23 cellular contexts compared by ENCODE assay signal in the genomic region with DNA sequence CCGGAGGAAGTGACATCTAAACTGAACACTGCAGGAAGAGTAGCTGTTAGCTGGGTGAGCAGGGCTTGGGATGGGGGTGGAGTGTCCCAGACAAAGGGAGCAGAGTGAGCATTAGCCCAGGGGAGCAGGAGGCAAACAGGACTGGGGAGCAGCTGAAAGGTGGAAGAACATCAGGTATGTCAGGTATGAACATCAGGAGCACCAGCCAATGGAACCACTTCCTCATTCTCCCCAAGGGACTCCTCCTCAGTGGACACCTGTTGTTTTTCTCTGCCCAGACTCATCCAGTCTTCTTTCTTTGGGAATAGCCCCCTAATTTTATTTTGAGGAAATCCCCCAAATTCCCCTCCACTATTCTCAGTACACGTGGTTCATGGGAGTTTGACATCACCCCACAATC.
DNase-seq lines count a peak whose midpoint lies in the region; ATAC-seq, FAIRE-seq and TF ChIP-seq lines count a peak whose summit lies in the region.
"Had no signal": no experiment of that assay in that cellular context is flagged by ENCODE, and none has a peak within 500 bp of the region (broad histone marks: within the 10 kb centered on the region; RNA-seq: fewer than 3 reads in every experiment).

No MANE protein-coding gene starts in this region.

- intact Hi-C loops in cardiac septum (cut with DNase I) = loop anchor here (5.0 kb wide), 1 partner anchor 231 kb away; no protein-coding TSS in a partner anchor
- intact Hi-C loops in heart left ventricle (cut with DNase I) = loop anchor here in 2 of 10 donors (2.0 to 10.0 kb wide), 3 partner anchors 174 to 230 kb away; partner anchors contain the start of gene SRGAP3 (in 2 of the 2)
- intact Hi-C loops in K562 (cut with micrococcal nuclease) = no loop called here

- H3K4me2 ChIP-seq in K562 (ENCODE audit: insufficient read depth, low read length) = no peak overlapping the region
- H3K4me2 ChIP-seq: A549 had no signal

- no peak overlapping the region for H3K9ac ChIP-seq in K562 (ENCODE audit: insufficient read depth in 1 of 2, low read depth in 2 of 2, low read length in 2 of 2)
- H3K9ac ChIP-seq: BLaER1 treated with 17β-estradiol and CSF1 and Interleukin-3, amounts not matched to agents 10 nM and 100 nM had no signal

- peaks cover 0 to 39% (median 9%) of the 10 kb centered on the region in 12 donors for H3K4me1 ChIP-seq in heart left ventricle
- H3K4me1 ChIP-seq in HEK293 (ENCODE audit: control insufficient read depth, insufficient read depth, low read length) = no peaks in the 10 kb centered on the region
- H3K4me1 ChIP-seq in K562 (replicated peaks in 1 of 2; ENCODE audit: control insufficient read depth in 2 of 2, insufficient read depth in 2 of 2, low read length in 2 of 2) = no peaks in the 10 kb centered on the region
- H3K4me1 ChIP-seq: A549, Caco-2 had no signal

- no peaks in the 10 kb centered on the region for H3K36me3 ChIP-seq in heart left ventricle
- no peaks in the 10 kb centered on the region for H3K36me3 ChIP-seq in HEK293 (ENCODE audit: control insufficient read depth in 2 of 2, insufficient read depth in 1 of 2, low read length in 2 of 2)
- H3K36me3 ChIP-seq in K562 (ENCODE audit: control insufficient read depth, insufficient read depth, low read length) = no peaks in the 10 kb centered on the region
- H3K36me3 ChIP-seq: BLaER1 treated with 17β-estradiol and CSF1 and Interleukin-3, amounts not matched to agents 10 nM and 100 nM had no signal

- H3K27me3 ChIP-seq in heart left ventricle (no peaks in the 10 kb centered on the region), K562 (ENCODE audit: control insufficient read depth in 2 of 2, insufficient read depth in 2 of 2, low read length in 2 of 2) (peaks cover 2 to 33% of the 10 kb centered on the region in 2 experiments; a peak in 4 of 5 replicates)
- H3K27me3 ChIP-seq: BLaER1 treated with 17β-estradiol and CSF1 and Interleukin-3, amounts not matched to agents 10 nM and 100 nM had no signal

- ATAC-seq in heart left ventricle (no peak), K562 (no peak), GM21526 (IDR thresholded peaks at IDR 0.05; ENCODE audit: low FRiP score, unreplicated experiment) (no peak)
- ATAC-seq: A549; CD8-positive, alpha-beta T cell had no signal

- no peak for FAIRE-seq in K562 (lab: Jason Lieb, UNC)
- FAIRE-seq: A549, D721Med, GM12892, GM18507 had no signal

- H3K27ac ChIP-seq in heart left ventricle = no peak overlapping the region
- no peak overlapping the region for H3K27ac ChIP-seq in HEK293 (ENCODE audit: extremely low read depth, low read depth, low read length)
- no peak overlapping the region for H3K27ac ChIP-seq in K562 (ENCODE audit: extremely low read depth, low read depth, low read length)
- H3K27ac ChIP-seq: A549; BLaER1 treated with 17β-estradiol and CSF1 and Interleukin-3, amounts not matched to agents 10 nM and 100 nM; C4-2B had no signal

- in situ Hi-C loops in K562 (cut with MboI) = no loop called here

- BruUV-seq in K562 (replicated peaks; lab: Mats Ljungman, UMichigan) = no TSS peak

- H4K20me1 ChIP-seq in K562 (replicated peaks; ENCODE audit: control insufficient read depth, insufficient read depth, low read length) = no peaks in the 10 kb centered on the region

- H3K9me3 ChIP-seq in heart left ventricle (no peaks in the 10 kb centered on the region), HEK293 (ENCODE audit: control insufficient read depth, insufficient read depth, low read depth, low read length) (no peaks in the 10 kb centered on the region), K562 (replicated peaks; ENCODE audit: control insufficient read depth, insufficient read depth, low read depth, low read length) (no peaks in the 10 kb centered on the region)
- H3K9me3 ChIP-seq: A549; BLaER1 treated with 17β-estradiol and CSF1 and Interleukin-3, amounts not matched to agents 10 nM and 100 nM; Caco-2 had no signal

- H3K4me3 ChIP-seq in heart left ventricle (no peak overlapping the region), HEK293 (ENCODE audit: low read depth, low read length) (no peak overlapping the region), K562 (no peak overlapping the region)
- H3K4me3 ChIP-seq: A549; BLaER1 treated with 17β-estradiol and CSF1 and Interleukin-3, amounts not matched to agents 10 nM and 100 nM had no signal

- CTCF ChIA-PET in HEK293 (lab: Yijun Ruan, JAX) (interaction anchor here (1.3 to 1.9 kb wide), 2 partner anchors 31 to 82 kb away, joined by 3 to 6 read pairs; no protein-coding TSS in a partner anchor), K562 (lab: Yijun Ruan, JAX; ENCODE audit: low intra/inter-chr PET ratio) (no interaction called here)

- H3K9me1 ChIP-seq in K562 (ENCODE audit: control insufficient read depth, insufficient read depth, low read length) = no peaks in the 10 kb centered on the region

- no peak for TF ChIP-seq CTCF in heart left ventricle (IDR thresholded peaks at IDR 0.05)
- no peak for TF ChIP-seq CTCF in HEK293 (tag by site-specific recombination; IDR thresholded peaks at IDR 0.05)
- TF ChIP-seq CTCF in K562 (IDR thresholded peaks at IDR 0.05 in 2 of 3, conservative IDR thresholded peaks at IDR 0.05 in 1 of 3; ENCODE audit: insufficient read depth in 2 of 3, low read depth in 1 of 3, low read length in 3 of 3) = no peak

- no peak for TF ChIP-seq EP300 in K562 (IDR thresholded peaks at IDR 0.05; ENCODE audit: low read length)

- H3K79me2 ChIP-seq in K562 (ENCODE audit: control insufficient read depth, insufficient read depth, low read length) = no peaks in the 10 kb centered on the region

- no peak for TF ChIP-seq POLR2A in heart left ventricle (IDR thresholded peaks at IDR 0.05)
- TF ChIP-seq POLR2A in K562 (conservative IDR thresholded peaks at IDR 0.05) = no peak

- 89 to 96% (median 91%) methylated on average over 2 of the region's 2 CpGs for WGBS in heart left ventricle, 4 donors
- 0% methylated on average over 2 of the region's 2 CpGs for WGBS in K562 (ENCODE audit: insufficient coverage, low coverage, missing lambda C conversion rate)

- H2AFZ ChIP-seq in K562 (ENCODE audit: low read depth, low read length) = no peak overlapping the region

- no peak for TF ChIP-seq RAD21 in K562 (CRISPR knock-in tag; conservative IDR thresholded peaks at IDR 0.05 in 1 of 2, IDR thresholded peaks at IDR 0.05 in 1 of 2)

- DNase-seq in cardiac septum (ENCODE audit: low spot score) = peak; percentile 20
- DNase-seq in heart left ventricle = no peak
- no peak for DNase-seq in K562 (ENCODE audit: extremely low read depth in 1 of 4, low spot score in 3 of 4)
- DNase-seq in DMS153 treated with DMSO at 0.1 percent for 48 hours (lab: John Stamatoyannopoulos, UW; ENCODE audit: unreplicated experiment) = no peak
- no peak for DNase-seq in mesenteric fat pad (ENCODE audit: low spot score)
- DNase-seq: AML-193; Caco-2; Calu3; CD4-positive, alpha-beta T cell; CD8-positive, alpha-beta T cell; DMS53; DMS79; DND-41; EL; GDM1 had no signal

- POLR2A ChIA-PET in HEK293 (lab: Yijun Ruan, JAX) (no interaction called here), K562 (lab: Yijun Ruan, JAX) (no interaction called here)

TF ChIP-seq in HEK293, 187 proteins besides CTCF, POLR2A, EP300 and RAD21 (continues in another document):
- TF ChIP-seq ZNF112 (tag by site-specific recombination; IDR thresholded peaks at IDR 0.05) (no peak), SCRT2 (tag by site-specific recombination; IDR thresholded peaks at IDR 0.05) (0 out of 2 replicates have a peak, but pooled peaks have one; percentile 35), ZNF37A (tag by site-specific recombination; IDR thresholded peaks at IDR 0.05) (no peak), PBX3 (CRISPR knock-in tag; IDR thresholded peaks at IDR 0.05) (no peak), ZNF404 (tag by site-specific recombination; IDR thresholded peaks at IDR 0.05) (no peak)

TF ChIP-seq in K562, 482 proteins besides CTCF, POLR2A, EP300 and RAD21:
- TF ChIP-seq ZFP91 (CRISPR knock-in tag; IDR thresholded peaks at IDR 0.05) = no peak
- TF ChIP-seq GTF2F1 (IDR thresholded peaks at IDR 0.05; ENCODE audit: low read depth, low read length) = no peak
- peak; percentile 64 for TF ChIP-seq ZFP36 (IDR thresholded peaks at IDR 0.05; ENCODE audit: low read depth, low read length, partially characterized antibody)
- peak; percentile 69; the same call in 1 of the 2 replicates for TF ChIP-seq SPI1 (IDR thresholded peaks at IDR 0.05; ENCODE audit: borderline replicate concordance, low read depth, low read length)
- no peak for TF ChIP-seq ZNF780A (CRISPR knock-in tag; IDR thresholded peaks at IDR 0.05)
